ENCODE assay signal across 14 cellular contexts in the genomic region with DNA sequence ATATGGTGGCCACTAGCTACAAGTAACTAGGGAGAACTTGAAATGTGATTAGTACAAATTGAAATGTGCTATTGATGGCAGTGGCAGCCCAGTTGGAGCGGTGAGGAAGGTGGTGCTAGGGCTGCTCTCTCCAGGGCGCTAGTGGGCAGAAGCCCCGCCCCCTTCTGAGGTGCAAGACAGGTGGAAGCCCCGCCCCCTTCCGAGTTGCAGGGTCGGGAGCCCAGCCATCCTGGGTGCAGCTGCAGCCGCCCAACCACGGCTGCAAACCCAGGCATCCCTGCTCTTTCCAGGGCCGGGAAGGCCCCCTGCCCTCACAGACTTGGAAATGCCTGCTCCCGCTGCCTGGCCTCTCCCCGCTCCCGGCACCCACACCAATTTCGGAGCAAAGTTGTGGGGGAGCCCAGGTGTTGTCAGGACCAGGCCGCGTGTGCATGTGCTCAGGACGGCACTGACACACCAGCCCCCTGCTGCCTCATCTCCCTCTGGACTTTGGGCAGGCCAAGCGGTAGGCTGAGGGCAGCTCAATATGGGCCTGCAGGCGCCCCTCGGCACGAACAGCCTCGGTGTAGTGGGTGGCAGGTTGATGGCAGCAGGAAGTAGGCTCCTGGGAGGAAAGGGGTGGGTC.
"Had no signal": no experiment of that assay in that cellular context is flagged by ENCODE, and none has a peak within 500 bp of the region (broad histone marks: within the 10 kb centered on the region; RNA-seq: fewer than 3 reads in every experiment).

No MANE protein-coding gene starts in this region.

- H3K4me3 Mint-ChIP-seq: activated B cell treated with CpG ODN at 0.5 μM for 24 hours; activated CD4-positive, alpha-beta T cell treated with anti-CD3 and anti-CD28 coated beads, Interleukin-2, amount 10 ng/mL, durations not matched to agents 24 days and 14 days; activated naive CD4-positive, alpha-beta T cell treated with anti-CD3 and anti-CD28 coated beads, Interleukin-2, amount 50 U/mL, for 24 hours; brain; central memory CD8-positive, alpha-beta T cell; dendritic cell treated with granulocyte-macrophage colony-stimulating factor and Interleukin-4, amounts not matched to agents 40 ng/mL and 50 ng/mL, for 4 days; stimulated activated naive CD8-positive, alpha-beta T cell treated with anti-CD3 and anti-CD28 coated beads, Interleukin-15, amount 100 ng/mL, for 72 hours; T-helper 1 cell treated with Interleukin-12 subunit alpha and Interleukin-12 subunit beta and Interleukin-4 antibody, amounts not matched to agents 30 μg/mL and 1 μg/mL, for 36 hours had no signal

- H3K27me3 Mint-ChIP-seq: activated B cell treated with CpG ODN at 0.5 μM for 24 hours; activated CD4-positive, alpha-beta T cell treated with anti-CD3 and anti-CD28 coated beads, Interleukin-2, amount 10 ng/mL, durations not matched to agents 24 days and 14 days; activated naive CD4-positive, alpha-beta T cell treated with anti-CD3 and anti-CD28 coated beads, Interleukin-2, amount 50 U/mL, for 24 hours; brain; central memory CD8-positive, alpha-beta T cell; dendritic cell treated with granulocyte-macrophage colony-stimulating factor and Interleukin-4, amounts not matched to agents 40 ng/mL and 50 ng/mL, for 4 days; stimulated activated naive CD8-positive, alpha-beta T cell treated with anti-CD3 and anti-CD28 coated beads, Interleukin-15, amount 100 ng/mL, for 72 hours had no signal

- H3K27me3 ChIP-seq: pancreas had no signal

- H3K4me1 Mint-ChIP-seq: brain had no signal

- H3K9me3 ChIP-seq: left ventricle myocardium inferior, pancreas, thoracic aorta had no signal

- H3K36me3 ChIP-seq: pancreas had no signal

- H3K9me3 Mint-ChIP-seq: activated B cell treated with CpG ODN at 0.5 μM for 24 hours; activated CD4-positive, alpha-beta T cell treated with anti-CD3 and anti-CD28 coated beads, Interleukin-2, amount 10 ng/mL, durations not matched to agents 24 days and 14 days; activated naive CD4-positive, alpha-beta T cell treated with anti-CD3 and anti-CD28 coated beads, Interleukin-2, amount 50 U/mL, for 24 hours; brain; central memory CD8-positive, alpha-beta T cell; dendritic cell treated with granulocyte-macrophage colony-stimulating factor and Interleukin-4, amounts not matched to agents 40 ng/mL and 50 ng/mL, for 4 days; stimulated activated naive CD8-positive, alpha-beta T cell treated with anti-CD3 and anti-CD28 coated beads, Interleukin-15, amount 100 ng/mL, for 72 hours; T-helper 1 cell treated with Interleukin-12 subunit alpha and Interleukin-12 subunit beta and Interleukin-4 antibody, amounts not matched to agents 30 μg/mL and 1 μg/mL, for 36 hours had no signal

- DNase-seq: activated B cell treated with CpG ODN at 0.5 μM for 24 hours; activated CD4-positive, alpha-beta T cell treated with anti-CD3 and anti-CD28 coated beads, Interleukin-2, amount 10 ng/mL, durations not matched to agents 24 days and 14 days; activated effector memory CD4-positive, alpha-beta T cell treated with Interleukin-2 at 50 U/mL for 16 hours; activated T-cell treated with anti-CD3 and anti-CD28 coated beads, Interleukin-2, amount 50 U/mL, for 1 hour; left ventricle myocardium inferior; stimulated activated CD4-positive, alpha-beta T cell treated with anti-CD3 and anti-CD28 coated beads, Interleukin-4, amount 100 ng/mL, for 4 hours; stimulated activated naive CD8-positive, alpha-beta T cell treated with anti-CD3 and anti-CD28 coated beads, Interleukin-15, amount 100 ng/mL, for 72 hours had no signal

- H3K4me3 ChIP-seq: left ventricle myocardium inferior, pancreas, thoracic aorta had no signal

- H3K27ac ChIP-seq: left ventricle myocardium inferior, pancreas, thoracic aorta had no signal

- H3K4me1 ChIP-seq: left ventricle myocardium inferior, pancreas had no signal

- H3K27ac Mint-ChIP-seq: activated B cell treated with CpG ODN at 0.5 μM for 24 hours; activated CD4-positive, alpha-beta T cell treated with anti-CD3 and anti-CD28 coated beads, Interleukin-2, amount 10 ng/mL, durations not matched to agents 24 days and 14 days; activated naive CD4-positive, alpha-beta T cell treated with anti-CD3 and anti-CD28 coated beads, Interleukin-2, amount 50 U/mL, for 24 hours; brain; dendritic cell treated with granulocyte-macrophage colony-stimulating factor and Interleukin-4, amounts not matched to agents 40 ng/mL and 50 ng/mL, for 4 days; stimulated activated naive CD8-positive, alpha-beta T cell treated with anti-CD3 and anti-CD28 coated beads, Interleukin-15, amount 100 ng/mL, for 72 hours; T-helper 1 cell treated with Interleukin-12 subunit alpha and Interleukin-12 subunit beta and Interleukin-4 antibody, amounts not matched to agents 30 μg/mL and 1 μg/mL, for 36 hours had no signal
